Comparison of ENCODE assay signal across 1 cellular context in genomic region chr9:109477269-109478203, GRCh38.
A peak's percentile ranks its signal among the peaks of the same experiment; 100 is the strongest.
TF ChIP-seq lines count a peak whose summit lies in the region.

No MANE protein-coding gene starts in this region.

TF ChIP-seq in HCT116, 20 proteins besides CTCF, POLR2A, EP300 and RAD21 (continued from another document):
- no peak for TF ChIP-seq ZBTB33 (IDR thresholded peaks at IDR 0.05; ENCODE audit: extremely low read depth, insufficient replicate concordance, low read length)
- peak; percentile 35 for TF ChIP-seq FOSL1 (IDR thresholded peaks at IDR 0.05; ENCODE audit: low read depth)
TF ChIP-seq in HCT116: peak in this region for 9.
